In the genomic region with DNA sequence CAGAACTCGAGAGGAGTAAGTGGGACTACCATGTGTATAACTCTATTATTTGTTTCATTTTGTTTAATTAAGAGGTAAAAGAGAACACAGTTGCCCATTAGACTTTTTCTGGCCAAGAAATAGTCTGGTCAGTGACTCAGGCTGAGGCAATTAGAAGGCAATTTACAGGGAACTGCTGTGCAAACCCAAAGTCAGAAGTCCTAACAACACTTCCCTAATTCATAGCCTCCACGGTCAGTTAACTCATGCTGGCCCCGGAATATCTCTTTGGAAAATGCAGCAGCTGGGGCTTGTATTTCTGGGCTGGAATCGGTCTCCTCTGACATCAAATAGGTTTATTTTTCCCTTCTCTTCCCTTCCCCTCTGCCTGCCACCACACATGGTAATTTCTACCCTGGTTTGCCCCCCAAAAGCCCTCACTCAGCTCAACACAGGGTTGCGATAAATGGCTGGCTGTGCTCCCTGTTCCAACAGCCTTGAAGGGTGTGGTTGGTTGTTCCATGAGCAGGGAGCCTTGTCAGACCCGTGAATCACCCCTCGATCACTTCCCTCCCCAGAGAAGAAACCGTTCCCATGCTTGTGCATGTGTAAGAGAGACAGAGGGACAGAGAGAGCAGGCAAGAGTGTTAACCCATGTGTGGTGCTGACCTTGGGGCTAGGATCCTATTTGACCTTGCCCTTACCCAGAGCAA, we compare ENCODE assay signal across 9 cellular contexts. TPM values are rescaled to one million over a fixed set of nuclear protein-coding genes. Genes with fewer than 3 reads are reported as not detected.
DNase-seq lines count a peak whose midpoint lies in the region; ATAC-seq and TF ChIP-seq lines count a peak whose summit lies in the region.
"Had no signal": no experiment of that assay in that cellular context is flagged by ENCODE, and none has a peak within 500 bp of the region (broad histone marks: within the 10 kb centered on the region; RNA-seq: fewer than 3 reads in every experiment).

No MANE protein-coding gene starts in this region.

- BruUV-seq in PC-3 (replicated peaks; lab: Mats Ljungman, UMichigan), result TSS peak; percentile 54

- no peaks in the 10 kb centered on the region for H3K36me3 ChIP-seq in PC-3 (ENCODE audit: low read depth, low read length)

- TF ChIP-seq CTCF in AG09309 (IDR thresholded peaks at IDR 0.05; ENCODE audit: control insufficient read depth, insufficient read depth, low read depth, low read length, missing control alignments) (no peak), PC-3 (conservative IDR thresholded peaks at IDR 0.05; ENCODE audit: low read depth, low read length) (no peak), nephron (IDR thresholded peaks at IDR 0.05; ENCODE audit: unreplicated experiment in 3 of 3) (no peak)

- H3K4me1 ChIP-seq in PC-3 (ENCODE audit: insufficient read depth, low read length), result peaks cover 29% of the 10 kb centered on the region

- H3K4me3 ChIP-seq in AG09309 (ENCODE audit: control insufficient read depth, low read depth, low read length) (peak overlapping the region; percentile 1), PC-3 (ENCODE audit: low read length) (peak overlapping the region; percentile 57)

- H2AFZ ChIP-seq in PC-3 (ENCODE audit: low read length), result peak overlapping the region; percentile 75

- H3K27me3 ChIP-seq in PC-3 (ENCODE audit: low read length), result no peaks in the 10 kb centered on the region

- no peaks in the 10 kb centered on the region for H3K9me2 ChIP-seq in PC-3 (replicated peaks; ENCODE audit: low read length)

- CTCF ChIA-PET in PC-3 (lab: Charles Lee), result no interaction called here

- ATAC-seq in PC-3 (peak; percentile 68), esophagus mucosa (peak; percentile 63), HG03571 (IDR thresholded peaks at IDR 0.05; ENCODE audit: unreplicated experiment) (no peak), HG03354 (IDR thresholded peaks at IDR 0.05; ENCODE audit: poor library complexity, severe bottlenecking, unreplicated experiment) (no peak)

- peaks cover 12% of the 10 kb centered on the region for H3K27me3 Mint-ChIP-seq in nephron (ENCODE audit: low read depth)

- peak overlapping the region; percentile 66 for H3K9ac ChIP-seq in PC-3 (ENCODE audit: low read length)

- H3K4me1 Mint-ChIP-seq in nephron, result peaks cover 73% of the 10 kb centered on the region

- H3K9me3 Mint-ChIP-seq in nephron, result no peaks in the 10 kb centered on the region

- intact Hi-C loops in PC-3 (cut with micrococcal nuclease), result no loop called here

- no peaks in the 10 kb centered on the region for H3F3A ChIP-seq in PC-3 (ENCODE audit: low read length, unreplicated experiment)

- peak overlapping the region; percentile 98 for H3K27ac ChIP-seq in PC-3 (ENCODE audit: low read length)

- peak overlapping the region; percentile 2 to 35 (median 25) for H3K27ac Mint-ChIP-seq in nephron

- H3K36me3 Mint-ChIP-seq in nephron (ENCODE audit: low read depth), result no peaks in the 10 kb centered on the region

- H3K9me3 ChIP-seq in PC-3 (ENCODE audit: low read length), result no peaks in the 10 kb centered on the region

- POLR2A ChIA-PET in PC-3 (lab: Charles Lee; ENCODE audit: unreplicated experiment), result no interaction called here

- no peaks in the 10 kb centered on the region for H4K20me1 ChIP-seq in PC-3 (ENCODE audit: low read length)

- DNase-seq in AG09309 (ENCODE audit: low read depth) (no peak), PC-3 (peak; percentile 69), NCI-H146 treated with DMSO at 0.1 percent for 48 hours (lab: John Stamatoyannopoulos, UW; ENCODE audit: unreplicated experiment) (no peak), HUDEP-2 (lab: John Stamatoyannopoulos, UW; ENCODE audit: unreplicated experiment in 76 of 76) (no peak)
- DNase-seq: NCI-H1092 treated with DMSO at 0.1 percent for 48 hours had no signal

- H3K4me2 ChIP-seq in PC-3 (ENCODE audit: low read length), result peak overlapping the region; percentile 85

- H3K4me3 Mint-ChIP-seq in nephron, result peak overlapping the region in 1 of 3 experiments; percentile 37

- H3K79me2 ChIP-seq in PC-3 (ENCODE audit: low read length), result peaks cover 7% of the 10 kb centered on the region; the same call in 1 of the 2 replicates

RNA-seq across cellular contexts. Expression of a gene that starts 5.3 kb away (rescaled TPM):
- total RNA-seq in PC-3 (2014; rRNA removed), result 2.9 and 3.4 TPM in 2 replicates
- 34.0 TPM for total RNA-seq in esophagus mucosa

Comparison
In these comparisons a context has a peak if more than half of its experiments do, and no peak if none do; other contexts are left out.
1. ATAC-seq: peak in PC-3 (single experiment) and esophagus mucosa (single experiment); none in HG03571 (single experiment) and HG03354 (single experiment).